Comparison of ENCODE assay signal across 14 cellular contexts in genomic region chr19:17110599-17110966, GRCh38. TPM values are rescaled to one million over a fixed set of nuclear protein-coding genes. Genes with fewer than 3 reads are reported as not detected.
DNase-seq lines count a peak whose midpoint lies in the region; ATAC-seq and TF ChIP-seq lines count a peak whose summit lies in the region.
"Had no signal": no experiment of that assay in that cellular context is flagged by ENCODE, and none has a peak within 500 bp of the region (broad histone marks: within the 10 kb centered on the region; RNA-seq: fewer than 3 reads in every experiment).

No MANE protein-coding gene starts in this region.

- H3K9me3 Mint-ChIP-seq in immature natural killer cell, result no peaks in the 10 kb centered on the region
- no peaks in the 10 kb centered on the region for H3K9me3 Mint-ChIP-seq in stimulated activated effector memory CD8-positive, alpha-beta T cell treated with anti-CD3 and anti-CD28 coated beads, Interleukin-12 subunit alpha, Interleukin-12 subunit beta, amount 100 ng/mL, for 72 hours
- H3K9me3 Mint-ChIP-seq: CD4-positive, CD25-positive, alpha-beta regulatory T cell had no signal

- peaks cover 53% of the 10 kb centered on the region for H3K36me3 ChIP-seq in MG63

- H3K4me3 Mint-ChIP-seq in T-helper 17 cell, result no peak overlapping the region
- peak overlapping the region; percentile 41 to 62 (median 50) for H3K4me3 Mint-ChIP-seq in immature natural killer cell
- no peak overlapping the region for H3K4me3 Mint-ChIP-seq in stimulated activated effector memory CD8-positive, alpha-beta T cell treated with anti-CD3 and anti-CD28 coated beads, Interleukin-12 subunit alpha, Interleukin-12 subunit beta, amount 100 ng/mL, for 72 hours

- no peaks in the 10 kb centered on the region for H3K27me3 Mint-ChIP-seq in T-helper 17 cell
- peaks cover 3 to 8% (median 3%) of the 10 kb centered on the region in 3 donors for H3K27me3 Mint-ChIP-seq in immature natural killer cell (ENCODE audit: low read depth in 3 of 3)
- H3K27me3 Mint-ChIP-seq: CD4-positive, CD25-positive, alpha-beta regulatory T cell had no signal

- no peak overlapping the region for H3K27ac ChIP-seq in foreskin keratinocyte

- DNase-seq in T-helper 17 cell (no peak), immature natural killer cell (no peak), MG63 (no peak), NCI-H1105 (lab: John Stamatoyannopoulos, UW) (no peak), foreskin keratinocyte (no peak), iPS-NIHi7 (ENCODE audit: extremely low spot score) (no peak)
- DNase-seq in stimulated activated effector memory CD8-positive, alpha-beta T cell treated with anti-CD3 and anti-CD28 coated beads, Interleukin-12 subunit alpha, Interleukin-12 subunit beta, amount 100 ng/mL, for 72 hours (ENCODE audit: low spot score in 2 of 2), result no peak
- DNase-seq: activated CD4-positive, alpha-beta T cell treated with anti-CD3 and anti-CD28 coated beads for 4 hours; CD4-positive, CD25-positive, alpha-beta regulatory T cell; central memory CD4-positive, alpha-beta T cell; erythroblast; NCI-H2029 treated with DMSO at 0.1 percent for 48 hours; stimulated activated CD4-positive, alpha-beta T cell treated with anti-CD3 and anti-CD28 coated beads, Interleukin-4, amount 100 ng/mL, for 1 hour had no signal

- peaks cover 12% of the 10 kb centered on the region for H3K4me1 ChIP-seq in foreskin keratinocyte

- H3K9me3 ChIP-seq in T-helper 17 cell (ENCODE audit: control insufficient read depth, low read length, poor library complexity, severe bottlenecking) (no peaks in the 10 kb centered on the region), MG63 (no peaks in the 10 kb centered on the region)

- no peak overlapping the region for H3K4me3 ChIP-seq in GM12875 (ENCODE audit: low read depth, low read length)
- no peak overlapping the region for H3K4me3 ChIP-seq in MG63

- peaks cover 26% of the 10 kb centered on the region for H3K4me1 Mint-ChIP-seq in T-helper 17 cell
- peaks cover 68 to 83% of the 10 kb centered on the region in 2 donors for H3K4me1 Mint-ChIP-seq in immature natural killer cell
- peaks cover 58% of the 10 kb centered on the region for H3K4me1 Mint-ChIP-seq in stimulated activated effector memory CD8-positive, alpha-beta T cell treated with anti-CD3 and anti-CD28 coated beads, Interleukin-12 subunit alpha, Interleukin-12 subunit beta, amount 100 ng/mL, for 72 hours

- peaks cover 5% of the 10 kb centered on the region for H3K36me3 Mint-ChIP-seq in T-helper 17 cell (ENCODE audit: low read depth)
- H3K36me3 Mint-ChIP-seq in immature natural killer cell, result peaks cover 3 to 12% (median 4%) of the 10 kb centered on the region in 3 donors
- H3K36me3 Mint-ChIP-seq in stimulated activated effector memory CD8-positive, alpha-beta T cell treated with anti-CD3 and anti-CD28 coated beads, Interleukin-12 subunit alpha, Interleukin-12 subunit beta, amount 100 ng/mL, for 72 hours, result peaks cover 95% of the 10 kb centered on the region

- ATAC-seq in T-helper 17 cell (no peak), foreskin keratinocyte (no peak)
- no peak for ATAC-seq in stimulated activated effector memory CD8-positive, alpha-beta T cell treated with anti-CD3 and anti-CD28 coated beads, Interleukin-12 subunit alpha, Interleukin-12 subunit beta, amount 100 ng/mL, for 72 hours

- TF ChIP-seq CTCF in GM12875 (IDR thresholded peaks at IDR 0.05; ENCODE audit: borderline replicate concordance, insufficient read depth, low read depth, low read length) (0 out of 2 replicates have a peak, but pooled peaks have one; percentile 13), foreskin keratinocyte (conservative IDR thresholded peaks at IDR 0.05) (no peak)

- peak overlapping the region; percentile 74 for H3K27ac Mint-ChIP-seq in T-helper 17 cell
- peak overlapping the region; percentile 66 to 84 (median 81) for H3K27ac Mint-ChIP-seq in immature natural killer cell
- H3K27ac Mint-ChIP-seq in stimulated activated effector memory CD8-positive, alpha-beta T cell treated with anti-CD3 and anti-CD28 coated beads, Interleukin-12 subunit alpha, Interleukin-12 subunit beta, amount 100 ng/mL, for 72 hours, result peak overlapping the region; percentile 67

- no peaks in the 10 kb centered on the region for H3K27me3 ChIP-seq in MG63
- no peaks in the 10 kb centered on the region for H3K27me3 ChIP-seq in foreskin keratinocyte

RNA-seq across cellular contexts. Expression of gene MYO9B, which starts 35.0 kb away (rescaled TPM):
- total RNA-seq in T-helper 17 cell, result 100 to 1,000 TPM; 202 to 220 TPM
- 10 to 100 TPM in 1 of 3 donors, 1 to 10 TPM in 2; 5.9 to 33.8 (median 6.0) TPM for polyA plus RNA-seq in immature natural killer cell
- 18.4 and 20.4 TPM in 2 replicates for total RNA-seq in MG63 (2014; rRNA removed; shearing (Covaris generic); ENCODE audit: low replicate concordance)
- 41.3 and 48.6 TPM in 2 replicates for total RNA-seq in foreskin keratinocyte
- polyA plus RNA-seq in foreskin keratinocyte, result 29.1 and 32.6 TPM in 2 replicates

RNA-seq across cellular contexts. Expression of gene HAUS8, which starts 35.3 kb away (rescaled TPM):
- total RNA-seq in T-helper 17 cell (10 to 100 TPM; 18.4 to 26.2 TPM), foreskin keratinocyte (15.6 and 18.1 TPM in 2 replicates)
- polyA plus RNA-seq in immature natural killer cell (1 to 10 TPM; 1.0 to 9.8 (median 4.9) TPM), foreskin keratinocyte (18.7 and 20.6 TPM in 2 replicates)
- total RNA-seq in MG63 (2014; rRNA removed; shearing (Covaris generic); ENCODE audit: low replicate concordance), result 8.6 and 9.8 TPM in 2 replicates

Comparison
In these comparisons a context has a peak if more than half of its experiments do, and no peak if none do; other contexts are left out.
1. H3K4me3 Mint-ChIP-seq: peak in immature natural killer cell (5 of 5); none in T-helper 17 cell (single experiment) and stimulated activated effector memory CD8-positive, alpha-beta T cell treated with anti-CD3 and anti-CD28 coated beads, Interleukin-12 subunit alpha, Interleukin-12 subunit beta, amount 100 ng/mL, for 72 hours (single experiment).
2. Peak in every context shown above with its lines, with median percentiles within 50 percentile points of each other: H3K27ac Mint-ChIP-seq.